ENCODE assay signal across 9 cellular contexts in the genomic region with DNA sequence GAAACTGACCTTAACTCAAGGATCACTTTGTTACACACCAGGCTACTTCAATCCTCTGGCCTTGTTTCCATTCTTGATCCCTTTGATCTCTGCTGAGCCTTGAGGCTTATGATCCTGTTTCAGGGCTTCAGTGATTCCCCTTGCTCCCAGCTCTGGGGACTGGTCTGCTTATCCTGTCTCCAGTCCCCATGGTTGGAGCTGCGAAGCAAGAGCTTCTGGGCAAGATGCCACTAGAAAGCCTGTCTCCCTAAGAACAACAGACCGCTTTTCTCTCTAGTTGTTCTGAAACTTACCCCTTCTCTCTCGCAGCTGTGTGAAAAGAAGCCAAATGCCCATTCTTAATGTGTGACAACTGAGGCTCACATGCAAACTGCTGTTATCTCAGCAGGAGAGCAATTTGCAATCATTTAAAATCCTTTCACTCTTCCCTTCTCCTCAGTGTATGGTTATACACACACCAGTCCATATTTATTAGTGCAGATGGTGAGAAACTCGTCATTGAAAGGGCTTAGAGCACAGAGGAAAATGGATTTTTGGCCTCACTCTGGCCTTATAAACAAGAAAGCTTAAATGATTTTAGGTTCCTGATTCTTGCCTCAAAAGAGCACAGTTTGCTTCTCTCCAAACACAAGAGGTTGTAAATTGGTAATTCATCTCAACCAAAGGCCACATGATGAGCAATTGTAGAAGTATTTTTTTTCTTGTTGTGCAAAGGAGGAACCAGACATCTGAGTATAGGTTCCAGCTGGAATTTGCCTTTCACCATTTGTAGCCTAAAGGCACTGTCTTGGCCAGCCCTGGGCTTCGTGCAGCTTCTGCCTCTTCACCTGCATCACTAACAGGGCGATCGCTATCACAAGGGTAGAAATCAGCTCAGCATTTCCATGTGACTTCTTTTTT.
DNase-seq lines count a peak whose midpoint lies in the region; ATAC-seq and TF ChIP-seq lines count a peak whose summit lies in the region.
"Had no signal": no experiment of that assay in that cellular context is flagged by ENCODE, and none has a peak within 500 bp of the region (broad histone marks: within the 10 kb centered on the region; RNA-seq: fewer than 3 reads in every experiment).

No MANE protein-coding gene starts in this region.

- no peaks in the 10 kb centered on the region for H3K36me3 Mint-ChIP-seq in HFFc6 (ENCODE audit: low read depth)
- H3K36me3 Mint-ChIP-seq in activated T-helper 17 cell treated with anti-CD3 and anti-CD28 coated beads, Interleukin-2, amount 50 U/mL, for 72 hours (ENCODE audit: low read depth): no peaks in the 10 kb centered on the region

- peak; percentile 53 for DNase-seq in HFFc6
- peak; percentile 20 for DNase-seq in RPMI8226
- DNase-seq in foreskin melanocyte: peak; percentile 41
- DNase-seq in skeletal muscle cell (ENCODE audit: low read depth): peak; percentile 55
- no peak for DNase-seq in activated CD4-positive, alpha-beta T cell treated with anti-CD3 and anti-CD28 coated beads for 4 hours
- DNase-seq in stimulated activated CD4-positive, alpha-beta T cell treated with anti-CD3 and anti-CD28 coated beads, Interleukin-15, amount 100 ng/mL, for 24 hours: no peak
- DNase-seq: immature natural killer cell had no signal

- ATAC-seq in activated T-helper 17 cell treated with anti-CD3 and anti-CD28 coated beads, Interleukin-2, amount 50 U/mL, for 72 hours (replicated peaks): no peak
- no peak for ATAC-seq in GM19324 (IDR thresholded peaks at IDR 0.05; ENCODE audit: low FRiP score, unreplicated experiment)

- peaks cover 8% of the 10 kb centered on the region for H3K27me3 Mint-ChIP-seq in HFFc6 (ENCODE audit: insufficient read depth)
- H3K27me3 Mint-ChIP-seq in activated T-helper 17 cell treated with anti-CD3 and anti-CD28 coated beads, Interleukin-2, amount 50 U/mL, for 72 hours: peaks cover 38% of the 10 kb centered on the region

- H3K4me3 Mint-ChIP-seq in HFFc6: no peak overlapping the region
- H3K4me3 Mint-ChIP-seq in activated T-helper 17 cell treated with anti-CD3 and anti-CD28 coated beads, Interleukin-2, amount 50 U/mL, for 72 hours: no peak overlapping the region
- H3K4me3 Mint-ChIP-seq: immature natural killer cell had no signal

- no peak overlapping the region; the same call in 1 of the 2 replicates for H3K27ac Mint-ChIP-seq in HFFc6
- no peak overlapping the region for H3K27ac Mint-ChIP-seq in activated T-helper 17 cell treated with anti-CD3 and anti-CD28 coated beads, Interleukin-2, amount 50 U/mL, for 72 hours
- H3K27ac Mint-ChIP-seq: immature natural killer cell had no signal

- H3K4me3 ChIP-seq in skeletal muscle cell (ENCODE audit: low read depth, low read length): no peak overlapping the region

- no peak for TF ChIP-seq CTCF in HFFc6 (IDR thresholded peaks at IDR 0.05)

- H3K9me3 Mint-ChIP-seq in HFFc6: no peaks in the 10 kb centered on the region
- no peaks in the 10 kb centered on the region for H3K9me3 Mint-ChIP-seq in activated T-helper 17 cell treated with anti-CD3 and anti-CD28 coated beads, Interleukin-2, amount 50 U/mL, for 72 hours
- H3K9me3 Mint-ChIP-seq: immature natural killer cell had no signal

- H3K4me1 Mint-ChIP-seq in HFFc6 (ENCODE audit: low read depth): peaks cover 13% of the 10 kb centered on the region
- H3K4me1 Mint-ChIP-seq in activated T-helper 17 cell treated with anti-CD3 and anti-CD28 coated beads, Interleukin-2, amount 50 U/mL, for 72 hours: peaks cover 8% of the 10 kb centered on the region

Comparison
In these comparisons a context has a peak if more than half of its experiments do, and no peak if none do; other contexts are left out.
1. DNase-seq: peak in HFFc6 (single experiment), RPMI8226 (single experiment), foreskin melanocyte (single experiment) and skeletal muscle cell (single experiment); none in activated CD4-positive, alpha-beta T cell treated with anti-CD3 and anti-CD28 coated beads for 4 hours (0 of 2) and stimulated activated CD4-positive, alpha-beta T cell treated with anti-CD3 and anti-CD28 coated beads, Interleukin-15, amount 100 ng/mL, for 24 hours (single experiment).